Comparison of ENCODE assay signal across 3 cellular contexts in the genomic region with DNA sequence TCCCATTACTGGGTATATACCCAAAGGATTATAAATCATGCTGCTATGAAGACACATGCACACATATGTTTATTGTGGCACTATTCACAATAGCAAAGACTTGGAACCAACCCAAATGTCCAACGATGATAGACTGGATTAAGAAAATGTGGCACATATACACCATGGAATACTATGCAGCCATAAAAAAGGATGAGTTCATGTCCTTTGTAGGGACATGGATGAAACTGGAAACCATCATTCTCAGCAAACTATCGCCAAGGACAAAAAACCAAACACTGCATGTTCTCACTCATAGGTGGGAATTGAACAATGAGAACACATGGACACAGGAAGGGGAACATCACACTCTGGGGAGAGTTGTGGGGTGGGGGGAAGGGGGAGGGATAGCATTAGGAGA. TPM values are rescaled to one million over a fixed set of nuclear protein-coding genes. Genes with fewer than 3 reads are reported as not detected.
"Had no signal": no experiment of that assay in that cellular context is flagged by ENCODE, and none has a peak within 500 bp of the region (broad histone marks: within the 10 kb centered on the region; RNA-seq: fewer than 3 reads in every experiment).

No MANE protein-coding gene starts in this region.

RNA-seq across cellular contexts. Expression of a gene that starts 15.3 kb away (rescaled TPM):
- total RNA-seq: LHCN-M2, MCF 10A, NCI-H460 had no signal

RNA-seq across cellular contexts. Expression of a gene that starts 33.5 kb away (rescaled TPM):
- total RNA-seq: MCF 10A, NCI-H460 had no signal
